In the genomic region with DNA sequence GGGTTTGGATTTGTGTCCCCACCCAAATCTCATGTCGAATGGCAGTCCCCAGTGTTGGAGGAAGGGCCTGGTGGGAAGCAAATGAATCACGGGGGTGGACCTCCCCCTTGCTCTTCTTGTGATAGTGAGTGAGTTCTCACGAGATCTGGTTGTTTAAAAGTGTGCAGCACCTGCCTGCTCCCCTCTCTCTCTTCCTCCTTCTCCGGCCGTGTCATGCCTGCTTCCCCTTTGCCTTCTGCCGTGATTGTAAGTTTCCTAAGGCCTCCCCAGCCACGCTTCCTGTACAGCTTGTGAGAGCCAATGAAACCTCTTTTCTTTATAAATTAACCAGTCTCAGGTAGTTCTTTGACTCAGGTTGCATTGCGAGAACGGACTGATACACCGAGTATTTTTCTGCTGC, we compare ENCODE assay signal across 23 cellular contexts. TPM values are rescaled to one million over a fixed set of nuclear protein-coding genes. Genes with fewer than 3 reads are reported as not detected.
"Had no signal": no experiment of that assay in that cellular context is flagged by ENCODE, and none has a peak within 500 bp of the region (broad histone marks: within the 10 kb centered on the region; RNA-seq: fewer than 3 reads in every experiment).

No MANE protein-coding gene starts in this region.

- H3K9me3 ChIP-seq: adrenal gland had no signal

- H3K4me3 ChIP-seq: adrenal gland had no signal

- H3K27me3 ChIP-seq: adrenal gland had no signal

- H3K4me1 ChIP-seq: adrenal gland had no signal

- FAIRE-seq: RCC 7860 had no signal

- DNase-seq: activated CD4-positive, alpha-beta T cell treated with anti-CD3 and anti-CD28 coated beads for 48 hours; activated CD4-positive, alpha-beta T cell treated with anti-CD3 and anti-CD28 coated beads, Interleukin-2, amount 50 U/mL, for 48 hours; activated CD8-positive, alpha-beta memory T cell treated with anti-CD3 and anti-CD28 coated beads, Interleukin-2, amount 10 ng/mL, durations not matched to agents 7 days and 5 days; activated naive CD4-positive, alpha-beta T cell treated with anti-CD3 and anti-CD28 coated beads, Interleukin-2, amount 50 U/mL, for 16 hours; activated naive CD8-positive, alpha-beta T cell treated with anti-CD3 and anti-CD28 coated beads, Interleukin-2, amount 10 ng/mL, durations not matched to agents 7 days and 5 days; activated T-cell treated with anti-CD3 and anti-CD28 coated beads, Interleukin-2, amount 50 U/mL, for 4 hours; adrenal gland; anterior cingulate cortex; cerebellar nuclear complex; Kasumi-1; NCI-H1105 treated with DMSO at 0.1 percent for 48 hours; NCI-H1436 treated with DMSO at 0.1 percent for 48 hours; NCI-H187; NCI-H2081 treated with DMSO at 0.1 percent for 48 hours; NCI-H2227 treated with DMSO at 0.1 percent for 48 hours; NCI-H526; NCI-H774; SHP77 treated with DMSO at 0.1 percent for 48 hours had no signal

- H3K27ac ChIP-seq: adrenal gland had no signal

- H3K36me3 ChIP-seq: adrenal gland had no signal

- ATAC-seq: activated CD4-positive, CD25-positive, alpha-beta regulatory T cell treated with anti-CD3 and anti-CD28 coated beads, Interleukin-2, amount 50 U/mL, for 24 hours; activated CD8-positive, alpha-beta memory T cell treated with anti-CD3 and anti-CD28 coated beads, Interleukin-2, amount 10 ng/mL, durations not matched to agents 7 days and 5 days; activated T-cell treated with anti-CD3 and anti-CD28 coated beads, Interleukin-2, amount 50 U/mL, for 4 hours; activated T-helper 17 cell treated with anti-CD3 and anti-CD28 coated beads, Interleukin-2, amount 50 U/mL, for 72 hours had no signal

RNA-seq across cellular contexts. Expression of gene CLDN14, which starts 15.9 kb away (rescaled TPM):
- total RNA-seq: activated CD8-positive, alpha-beta memory T cell treated with anti-CD3 and anti-CD28 coated beads, Interleukin-2, amount 10 ng/mL, durations not matched to agents 7 days and 5 days; activated naive CD8-positive, alpha-beta T cell treated with anti-CD3 and anti-CD28 coated beads, Interleukin-2, amount 10 ng/mL, durations not matched to agents 7 days and 5 days; activated T-cell treated with anti-CD3 and anti-CD28 coated beads, Interleukin-2, amount 50 U/mL, for 4 hours; adrenal gland; cardiac septum; NCI-H460 had no signal
- polyA plus RNA-seq: adrenal gland had no signal
